17 cellular contexts compared by ENCODE assay signal in genomic region chr18:63152096-63152495, GRCh38.
DNase-seq lines count a peak whose midpoint lies in the region; FAIRE-seq and TF ChIP-seq lines count a peak whose summit lies in the region.
"Had no signal": no experiment of that assay in that cellular context is flagged by ENCODE, and none has a peak within 500 bp of the region (broad histone marks: within the 10 kb centered on the region; RNA-seq: fewer than 3 reads in every experiment).

No MANE protein-coding gene starts in this region.

- peak; percentile 64 for FAIRE-seq in D721Med (lab: Jason Lieb, UNC)
- FAIRE-seq: bronchial epithelial cell, H1 had no signal

- CTCF ChIA-PET in activated CD4-positive, alpha-beta memory T cell treated with anti-CD3 and anti-CD28 coated beads, Interleukin-2, amount 10 ng/mL, durations not matched to agents 7 days and 5 days (lab: Charles Lee) = interaction anchor here (0.6 to 6.5 kb wide), 7 partner anchors 9 to 171 kb away, joined by 3 to 51 read pairs (median 9); partner anchors contain the start of gene BCL2

- no peaks in the 10 kb centered on the region for H3K27me3 Mint-ChIP-seq in activated CD4-positive, alpha-beta memory T cell treated with anti-CD3 and anti-CD28 coated beads, Interleukin-2, amount 10 ng/mL, durations not matched to agents 7 days and 5 days
- H3K27me3 Mint-ChIP-seq: type B pancreatic cell had no signal

- no peaks in the 10 kb centered on the region for H3K9me3 Mint-ChIP-seq in activated CD4-positive, alpha-beta memory T cell treated with anti-CD3 and anti-CD28 coated beads, Interleukin-2, amount 10 ng/mL, durations not matched to agents 7 days and 5 days
- H3K9me3 Mint-ChIP-seq: type B pancreatic cell had no signal

- peaks cover 11% of the 10 kb centered on the region for H3K36me3 ChIP-seq in effector memory CD4-positive, alpha-beta T cell (ENCODE audit: control insufficient read depth, insufficient read depth, low read length)
- H3K36me3 ChIP-seq: sigmoid colon, WERI-Rb-1 had no signal

- peak overlapping the region; percentile 19 for H3K4me3 ChIP-seq in effector memory CD4-positive, alpha-beta T cell (ENCODE audit: insufficient read depth, low read depth, low read length, poor library complexity, severe bottlenecking)
- H3K4me3 ChIP-seq: sigmoid colon had no signal

- H3K36me3 Mint-ChIP-seq in activated CD4-positive, alpha-beta memory T cell treated with anti-CD3 and anti-CD28 coated beads, Interleukin-2, amount 10 ng/mL, durations not matched to agents 7 days and 5 days (ENCODE audit: low read depth) = peaks cover 60% of the 10 kb centered on the region

- peaks cover 61% of the 10 kb centered on the region for H3K4me1 ChIP-seq in effector memory CD4-positive, alpha-beta T cell (ENCODE audit: control insufficient read depth, insufficient read depth, low read length, poor library complexity, severe bottlenecking)

- TF ChIP-seq CTCF in D721Med (IDR thresholded peaks at IDR 0.05; ENCODE audit: insufficient read depth, missing control alignments) = no peak

- peak overlapping the region; percentile 51 for H3K27ac ChIP-seq in effector memory CD4-positive, alpha-beta T cell (ENCODE audit: insufficient read depth, low read length, poor library complexity, severe bottlenecking)
- H3K27ac ChIP-seq: C4-2B, sigmoid colon, WERI-Rb-1 had no signal

- peak overlapping the region; percentile 79 for H3K27ac Mint-ChIP-seq in activated CD4-positive, alpha-beta memory T cell treated with anti-CD3 and anti-CD28 coated beads, Interleukin-2, amount 10 ng/mL, durations not matched to agents 7 days and 5 days
- H3K27ac Mint-ChIP-seq: type B pancreatic cell had no signal

- H3K27me3 ChIP-seq in effector memory CD4-positive, alpha-beta T cell (replicated peaks; ENCODE audit: control insufficient read depth, insufficient read depth, low read length, poor library complexity, severe bottlenecking) = no peaks in the 10 kb centered on the region
- H3K27me3 ChIP-seq: sigmoid colon had no signal

- POLR2A ChIA-PET in activated CD4-positive, alpha-beta memory T cell treated with anti-CD3 and anti-CD28 coated beads, Interleukin-2, amount 10 ng/mL, durations not matched to agents 7 days and 5 days (lab: Charles Lee) = interaction anchor here (0.6 to 6.9 kb wide), 10 partner anchors 10 to 270 kb away, joined by 3 to 54 read pairs (median 5); partner anchors contain the start of genes BCL2 and VPS4B

- DNase-seq in NCI-H2107 treated with DMSO at 0.1 percent for 48 hours (lab: John Stamatoyannopoulos, UW; ENCODE audit: unreplicated experiment) (peak; percentile 59), NCI-H2107 (lab: John Stamatoyannopoulos, UW) (no peak), D721Med (ENCODE audit: insufficient read length, low spot score) (no peak), NCI-H1092 treated with DMSO at 0.1 percent for 48 hours (lab: John Stamatoyannopoulos, UW) (no peak), OCI-M1 (lab: John Stamatoyannopoulos, UW) (no peak), DMS 273 treated with DMSO at 0.1 percent for 48 hours (lab: John Stamatoyannopoulos, UW) (no peak)
- no peak for DNase-seq in activated CD4-positive, alpha-beta memory T cell treated with anti-CD3 and anti-CD28 coated beads, Interleukin-2, amount 10 ng/mL, durations not matched to agents 7 days and 5 days
- no peak for DNase-seq in effector memory CD4-positive, alpha-beta T cell
- DNase-seq: 8988T, hippocampal formation, NCI-H526, sigmoid colon, WERI-Rb-1 had no signal

- H3K4me1 Mint-ChIP-seq in activated CD4-positive, alpha-beta memory T cell treated with anti-CD3 and anti-CD28 coated beads, Interleukin-2, amount 10 ng/mL, durations not matched to agents 7 days and 5 days = peaks cover 69% of the 10 kb centered on the region

- H3K4me3 Mint-ChIP-seq in activated CD4-positive, alpha-beta memory T cell treated with anti-CD3 and anti-CD28 coated beads, Interleukin-2, amount 10 ng/mL, durations not matched to agents 7 days and 5 days = peak overlapping the region; percentile 47
- H3K4me3 Mint-ChIP-seq: type B pancreatic cell had no signal

- no peaks in the 10 kb centered on the region for H3K9me3 ChIP-seq in effector memory CD4-positive, alpha-beta T cell (ENCODE audit: control insufficient read depth, low read length)
- H3K9me3 ChIP-seq: sigmoid colon had no signal
